ENCODE assay signal across 16 cellular contexts in the genomic region with DNA sequence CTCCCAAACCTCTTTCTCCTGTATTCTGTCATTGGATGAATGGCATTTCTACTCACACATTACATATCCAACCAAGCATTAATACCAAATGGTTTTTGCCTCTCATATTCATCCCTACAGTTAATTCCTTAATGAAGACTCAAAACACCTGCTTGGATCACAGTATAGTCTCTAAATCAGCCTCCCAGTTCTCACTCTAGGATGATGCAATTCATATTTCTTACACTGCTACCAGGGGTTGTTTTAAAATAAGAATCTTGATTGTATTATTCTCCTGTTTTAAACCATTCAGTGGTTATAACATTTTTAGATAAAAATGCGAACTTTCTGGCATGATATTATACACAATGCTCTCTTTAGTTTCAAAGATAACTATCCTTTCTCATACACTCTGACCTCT.
DNase-seq lines count a peak whose midpoint lies in the region; ATAC-seq lines count a peak whose summit lies in the region.
"Had no signal": no experiment of that assay in that cellular context is flagged by ENCODE, and none has a peak within 500 bp of the region (broad histone marks: within the 10 kb centered on the region; RNA-seq: fewer than 3 reads in every experiment).

No MANE protein-coding gene starts in this region.

- no peak overlapping the region for H3K14ac ChIP-seq in neuronal stem cell (ENCODE audit: low read length)

- H3K4me2 ChIP-seq in neuronal stem cell (ENCODE audit: insufficient read depth, low read length, poor library complexity, severe bottlenecking) = no peak overlapping the region

- no peaks in the 10 kb centered on the region for H3K36me3 ChIP-seq in SK-N-MC (ENCODE audit: insufficient read depth, low read length)
- H3K36me3 ChIP-seq in neuronal stem cell (replicated peaks in 1 of 2; ENCODE audit: control insufficient read depth in 2 of 2, insufficient read depth in 2 of 2, low read length in 2 of 2) = no peaks in the 10 kb centered on the region
- H3K36me3 ChIP-seq: MG63 had no signal

- H3K9me3 ChIP-seq in SK-N-MC (ENCODE audit: low read depth, low read length) (no peaks in the 10 kb centered on the region), neuronal stem cell (replicated peaks in 1 of 2; ENCODE audit: control insufficient read depth in 2 of 2, insufficient read depth in 1 of 2, low read depth in 1 of 2, low read length in 2 of 2) (no peaks in the 10 kb centered on the region)
- H3K9me3 ChIP-seq: MG63 had no signal

- no peaks in the 10 kb centered on the region for H3K27me3 ChIP-seq in neuronal stem cell (ENCODE audit: control insufficient read depth in 3 of 3, insufficient read depth in 3 of 3, low read depth in 1 of 3, low read length in 3 of 3)
- H3K27me3 ChIP-seq: MG63 had no signal

- H3K27ac ChIP-seq in SK-N-MC (peak overlapping the region; percentile 79), epithelial cell of prostate (peak overlapping the region; percentile 46), neuronal stem cell (replicated peaks; ENCODE audit: low read length) (no peak overlapping the region)
- H3K27ac ChIP-seq: RWPE1 had no signal

- no peaks in the 10 kb centered on the region for H3K79me1 ChIP-seq in neuronal stem cell (ENCODE audit: low read depth, low read length)

- H3K23ac ChIP-seq in neuronal stem cell (ENCODE audit: low read depth, low read length, poor library complexity) = no peak overlapping the region

- H3K4me3 ChIP-seq in SK-N-MC (no peak overlapping the region; the same call in 1 of the 2 replicates), neuronal stem cell (ENCODE audit: low read length in 2 of 2) (no peak overlapping the region)
- H3K4me3 ChIP-seq: MG63 had no signal

- H3K18ac ChIP-seq in neuronal stem cell (ENCODE audit: low read length) = no peak overlapping the region

- no CpG with 5 or more reads among the region's 1 CpG for WGBS in neuronal stem cell (ENCODE audit: extremely low coverage in 2 of 2, insufficient read length in 2 of 2, insufficient replicate concordance in 1 of 2), 2 donors

- H4K91ac ChIP-seq in neuronal stem cell (ENCODE audit: low read depth, low read length, poor library complexity) = no peak overlapping the region

- ATAC-seq in GM21576 (IDR thresholded peaks at IDR 0.05; ENCODE audit: unreplicated experiment) (no peak), HG03175 (IDR thresholded peaks at IDR 0.05; ENCODE audit: unreplicated experiment) (no peak)

- no peak overlapping the region for H2BK5ac ChIP-seq in neuronal stem cell (ENCODE audit: low read length)

- DNase-seq in HS-5 (ENCODE audit: low read depth) (peak; percentile 0), SK-N-MC (ENCODE audit: low read depth, low spot score) (no peak), epithelial cell of prostate (ENCODE audit: low read depth, low spot score) (no peak), neuronal stem cell (ENCODE audit: low spot score) (no peak)
- DNase-seq in activated naive CD4-positive, alpha-beta T cell treated with anti-CD3 and anti-CD28 coated beads, Interleukin-2, amount 50 U/mL, for 16 hours = no peak
- DNase-seq: COR-L47, DMS153, Karpas-422, NCI-H1092 treated with DMSO at 0.1 percent for 48 hours, NCI-H1694, NCI-H2107, NCI-H69 had no signal

- no peak overlapping the region for H4K8ac ChIP-seq in neuronal stem cell (ENCODE audit: low read depth, low read length)

- no peak overlapping the region for H2AK5ac ChIP-seq in neuronal stem cell (ENCODE audit: low read depth, low read length)

- H2AFZ ChIP-seq in neuronal stem cell (ENCODE audit: low read length) = peak overlapping the region; percentile 49

- H3K4ac ChIP-seq in neuronal stem cell (ENCODE audit: low read length) = no peak overlapping the region

- peaks cover 2 to 14% of the 10 kb centered on the region in 2 donors for H3K4me1 ChIP-seq in neuronal stem cell (ENCODE audit: control insufficient read depth in 2 of 2, insufficient read depth in 1 of 2, low read depth in 1 of 2, low read length in 2 of 2)

- no peak overlapping the region for H2BK12ac ChIP-seq in neuronal stem cell (ENCODE audit: low read length)

- H3K9ac ChIP-seq in SK-N-MC (ENCODE audit: insufficient read length) (no peak overlapping the region), neuronal stem cell (ENCODE audit: low read depth, low read length, poor library complexity) (no peak overlapping the region)

- H2BK120ac ChIP-seq in neuronal stem cell (ENCODE audit: low read depth, low read length) = no peak overlapping the region

- no peak overlapping the region for H2BK15ac ChIP-seq in neuronal stem cell (ENCODE audit: low read length)
